Comparison of ENCODE assay signal across 21 cellular contexts in the genomic region with DNA sequence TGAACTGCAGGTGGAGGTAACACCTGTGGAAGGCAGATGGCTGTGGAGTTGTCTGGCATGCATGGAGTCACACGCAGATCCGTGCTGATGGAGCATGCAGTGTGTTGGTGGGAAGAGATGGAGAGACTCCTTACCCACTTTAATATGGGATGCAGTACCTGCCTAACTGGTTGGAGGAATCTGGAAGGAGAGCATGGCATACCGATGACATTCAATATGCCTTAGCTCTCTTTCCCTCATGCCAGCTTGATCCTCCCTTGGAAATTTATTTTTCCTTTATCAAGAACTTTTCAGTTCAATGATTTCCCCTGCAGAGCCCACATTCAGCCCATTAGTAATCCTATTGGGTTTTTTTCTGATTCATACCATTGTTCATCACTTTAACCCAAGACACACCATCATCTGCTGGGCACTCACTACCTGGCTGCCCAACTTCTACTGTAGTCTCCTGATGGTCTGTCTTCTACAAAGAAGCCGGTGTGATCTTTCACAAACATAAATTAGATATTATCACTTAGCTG. TPM values are rescaled to one million over a fixed set of nuclear protein-coding genes. Genes with fewer than 3 reads are reported as not detected.
DNase-seq lines count a peak whose midpoint lies in the region; ATAC-seq and TF ChIP-seq lines count a peak whose summit lies in the region.
"Had no signal": no experiment of that assay in that cellular context is flagged by ENCODE, and none has a peak within 500 bp of the region (broad histone marks: within the 10 kb centered on the region; RNA-seq: fewer than 3 reads in every experiment).

No MANE protein-coding gene starts in this region.

- H3K4me1 ChIP-seq in PC-9 (replicated peaks; ENCODE audit: insufficient read depth) = peaks cover 69% of the 10 kb centered on the region
- H3K4me1 ChIP-seq in mucosa of descending colon (ENCODE audit: low read depth) = peaks cover 10% of the 10 kb centered on the region

- H3K27ac ChIP-seq in PC-9 = peak overlapping the region; percentile 75
- H3K27ac ChIP-seq: GM23248, Peyer's patch had no signal

- H3K4me1 Mint-ChIP-seq in Calu3 (ENCODE audit: low read depth, unreplicated experiment) = peaks cover 58% of the 10 kb centered on the region
- peaks cover 28% of the 10 kb centered on the region for H3K4me1 Mint-ChIP-seq in progenitor cell of endocrine pancreas (ENCODE audit: low read depth)

- H3K79me2 ChIP-seq in PC-9 (ENCODE audit: low read depth) = no peaks in the 10 kb centered on the region

- no peaks in the 10 kb centered on the region for H3K9me3 ChIP-seq in PC-9 (ENCODE audit: insufficient read depth, low read depth)
- H3K9me3 ChIP-seq in mucosa of descending colon = no peaks in the 10 kb centered on the region
- H3K9me3 ChIP-seq: Peyer's patch, SK-N-SH had no signal

- peaks cover 49% of the 10 kb centered on the region for H3F3A ChIP-seq in PC-9 (ENCODE audit: insufficient read depth, low read depth)

- peak overlapping the region; percentile 14 for H3K4me3 Mint-ChIP-seq in Calu3 (ENCODE audit: low read depth, unreplicated experiment)
- H3K4me3 Mint-ChIP-seq in progenitor cell of endocrine pancreas (ENCODE audit: low read depth) = no peak overlapping the region
- H3K4me3 Mint-ChIP-seq: T-cell had no signal

- intact Hi-C loops in Calu3 (cut with micrococcal nuclease; ENCODE audit: unreplicated experiment) (no loop called here), PC-9 (cut with micrococcal nuclease; ENCODE audit: unreplicated experiment) (loop anchor here (2.0 kb wide), 1 partner anchor 27 kb away; a partner anchor contains a TSS), mucosa of descending colon (cut with DNase I, micrococcal nuclease) (no loop called here)

- H3K36me3 ChIP-seq in PC-9 (ENCODE audit: low read depth) (peaks cover 10% of the 10 kb centered on the region), mucosa of descending colon (ENCODE audit: low read depth) (no peaks in the 10 kb centered on the region)

- no peaks in the 10 kb centered on the region for H3K27me3 ChIP-seq in PC-9 (ENCODE audit: insufficient read depth, low read depth)
- H3K27me3 ChIP-seq: Peyer's patch had no signal

- no peaks in the 10 kb centered on the region for H4K20me1 ChIP-seq in PC-9 (ENCODE audit: insufficient read depth)

- DNase-seq in Calu3 (no peak), PC-9 (peak in 1 of 2 experiments; percentile 50), glomerular visceral epithelial cell (ENCODE audit: extremely low spot score) (peak; percentile 45), progenitor cell of endocrine pancreas (ENCODE audit: low spot score, unreplicated experiment) (no peak), mucosa of descending colon (no peak), SIG-M5 treated with dmso at 0.1 percent for 504 hours (lab: John Stamatoyannopoulos, UW; ENCODE audit: unreplicated experiment) (no peak)
- DNase-seq in activated CD4-positive, alpha-beta T cell treated with anti-CD3 and anti-CD28 coated beads for 48 hours = no peak
- DNase-seq: COR-L47, EL, GM23248, HCEC 1CT, NCI-H1436 treated with DMSO at 0.1 percent for 48 hours, NCI-H2029, NCI-H2171, NCI-H526, Peyer's patch, Right ventricle myocardium superior, SK-N-SH, T-cell had no signal

- no peaks in the 10 kb centered on the region for H3K9me3 Mint-ChIP-seq in Calu3 (ENCODE audit: low read depth, unreplicated experiment)
- H3K9me3 Mint-ChIP-seq in progenitor cell of endocrine pancreas (ENCODE audit: low read depth) = no peaks in the 10 kb centered on the region
- H3K9me3 Mint-ChIP-seq: T-cell had no signal

- BruUV-seq in Calu3 (replicated peaks; lab: Mats Ljungman, UMichigan) = no TSS peak
- no TSS peak for BruUV-seq in PC-9 (replicated peaks; lab: Mats Ljungman, UMichigan)

- H3K4me3 ChIP-seq in PC-9 (no peak overlapping the region), mucosa of descending colon (no peak overlapping the region)
- H3K4me3 ChIP-seq: GM12878, GM23248, K562, Peyer's patch had no signal

- peak overlapping the region; percentile 51 for H3K4me2 ChIP-seq in PC-9
- H3K4me2 ChIP-seq: SK-N-SH had no signal

- no peak for ATAC-seq in mucosa of descending colon
- ATAC-seq: GM12878, T-cell had no signal

- no peaks in the 10 kb centered on the region for H3K9me2 ChIP-seq in PC-9 (ENCODE audit: insufficient read depth)
- H3K9me2 ChIP-seq: SK-N-SH had no signal

- POLR2A ChIA-PET in PC-9 (lab: Charles Lee; ENCODE audit: unreplicated experiment) = no interaction called here

- H2AFZ ChIP-seq in PC-9 = no peak overlapping the region
- H2AFZ ChIP-seq: GM23248 had no signal

- CTCF ChIA-PET in Calu3 (lab: Charles Lee) = interaction anchor here (1.0 to 1.5 kb wide), 3 partner anchors 18 to 118 kb away, joined by 4 to 6 read pairs (median 5); a partner anchor contains a TSS
- CTCF ChIA-PET in PC-9 (lab: Charles Lee) = no interaction called here

- TF ChIP-seq CTCF in Calu3 (IDR thresholded peaks at IDR 0.05; ENCODE audit: unreplicated experiment) (no peak), PC-9 (conservative IDR thresholded peaks at IDR 0.05) (no peak), progenitor cell of endocrine pancreas (IDR thresholded peaks at IDR 0.05; ENCODE audit: unreplicated experiment) (no peak), mucosa of descending colon (IDR thresholded peaks at IDR 0.05) (no peak)

- H3K27ac Mint-ChIP-seq in Calu3 (ENCODE audit: unreplicated experiment) = peak overlapping the region; percentile 83
- peak overlapping the region; percentile 53 for H3K27ac Mint-ChIP-seq in progenitor cell of endocrine pancreas
- H3K27ac Mint-ChIP-seq: T-cell had no signal

- H3K36me3 Mint-ChIP-seq in Calu3 (ENCODE audit: insufficient read depth, unreplicated experiment) (peaks cover 71% of the 10 kb centered on the region), progenitor cell of endocrine pancreas (ENCODE audit: insufficient read depth) (peaks cover 29% of the 10 kb centered on the region)
- H3K36me3 Mint-ChIP-seq: T-cell had no signal

- no peaks in the 10 kb centered on the region for H3K27me3 Mint-ChIP-seq in Calu3 (ENCODE audit: unreplicated experiment)
- H3K27me3 Mint-ChIP-seq in progenitor cell of endocrine pancreas = no peaks in the 10 kb centered on the region
- H3K27me3 Mint-ChIP-seq: T-cell had no signal

RNA-seq across cellular contexts. Expression of a gene that starts 25.9 kb away (rescaled TPM):
- total RNA-seq in Calu3 (2022) (43.9 and 50.3 TPM in 2 replicates), PC-9 (2021) (24.2 and 26.4 TPM in 2 replicates), progenitor cell of endocrine pancreas (56.8 and 58.9 TPM in 2 replicates), mucosa of descending colon (10 to 100 TPM; 27.4 to 28.5 (median 27.8) TPM)
